ENCODE assay signal across 18 cellular contexts in the genomic region with DNA sequence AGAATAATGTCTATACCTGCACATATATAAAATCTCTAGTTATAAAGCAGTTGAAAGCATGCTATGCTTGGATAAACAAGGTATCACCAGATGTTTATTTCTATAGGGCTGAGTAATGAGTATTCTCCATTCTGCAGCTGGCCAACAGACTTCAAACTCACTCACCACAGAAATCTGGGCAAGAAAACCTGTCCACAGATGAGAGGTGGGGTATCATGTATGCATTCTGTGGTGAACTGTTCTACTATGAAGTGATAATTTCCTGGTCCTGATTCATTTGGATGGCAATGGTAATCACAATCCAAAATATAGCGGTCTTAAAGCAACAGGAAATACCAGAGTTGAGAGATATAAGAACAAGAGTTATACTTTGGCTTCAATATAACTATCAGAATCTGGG.
"Had no signal": no experiment of that assay in that cellular context is flagged by ENCODE, and none has a peak within 500 bp of the region (broad histone marks: within the 10 kb centered on the region; RNA-seq: fewer than 3 reads in every experiment).

No MANE protein-coding gene starts in this region.

- H3K36me3 ChIP-seq: gastrocnemius medialis, heart right ventricle, thoracic aorta had no signal

- DNase-seq: activated CD4-positive, alpha-beta T cell treated with anti-CD3 and anti-CD28 coated beads for 1 hour; activated CD4-positive, alpha-beta T cell treated with anti-CD3 and anti-CD28 coated beads, Interleukin-2, amount 50 U/mL, for 48 hours; activated gamma-delta T cell; activated naive CD8-positive, alpha-beta T cell treated with anti-CD3 and anti-CD28 coated beads, Interleukin-2, amount 10 ng/mL, durations not matched to agents 7 days and 5 days; activated T-cell treated with anti-CD3 and anti-CD28 coated beads, Interleukin-2, amount 50 U/mL, for 4 hours; body of pancreas; gastrocnemius medialis; heart right ventricle; kidney; left ventricle myocardium superior; mesendoderm; nephron progenitor cell; stimulated activated CD4-positive, alpha-beta T cell treated with anti-CD3 and anti-CD28 coated beads, Interleukin-15, amount 100 ng/mL, for 24 hours; stimulated activated CD4-positive, alpha-beta T cell treated with anti-CD3 and anti-CD28 coated beads, Interleukin-4, amount 100 ng/mL, for 4 hours; stimulated activated naive CD8-positive, alpha-beta T cell treated with anti-CD3 and anti-CD28 coated beads, Interleukin-15, amount 100 ng/mL, for 72 hours; T-helper 2 cell had no signal

- H3K27me3 ChIP-seq: body of pancreas, gastrocnemius medialis, heart right ventricle had no signal

- H3K9me3 ChIP-seq: body of pancreas, gastrocnemius medialis, thoracic aorta had no signal

- ATAC-seq: activated T-cell treated with anti-CD3 and anti-CD28 coated beads, Interleukin-2, amount 50 U/mL, for 4 hours; body of pancreas; esophagus mucosa; gastrocnemius medialis; heart right ventricle; left ventricle myocardium superior had no signal

- H3K4me1 ChIP-seq: body of pancreas, gastrocnemius medialis, heart right ventricle had no signal

- H3K27ac ChIP-seq: body of pancreas, gastrocnemius medialis, heart right ventricle, thoracic aorta had no signal

- H3K4me3 ChIP-seq: body of pancreas, gastrocnemius medialis, heart right ventricle, thoracic aorta had no signal
